Comparison of ENCODE assay signal across 8 cellular contexts in genomic region chr11:65497141-65498041, GRCh38. TPM values are rescaled to one million over a fixed set of nuclear protein-coding genes. Genes with fewer than 3 reads are reported as not detected.
DNase-seq lines count a peak whose midpoint lies in the region; ATAC-seq and TF ChIP-seq lines count a peak whose summit lies in the region.

No MANE protein-coding gene starts in this region.

- peak overlapping the region; percentile 24 for H3K4me3 ChIP-seq in HL-60 (replicated peaks; ENCODE audit: insufficient read depth, low read length)

- H3K4me1 Mint-ChIP-seq in CD4-positive, alpha-beta T cell (ENCODE audit: low read depth): peaks cover 28% of the 10 kb centered on the region
- peaks cover 38% of the 10 kb centered on the region for H3K4me1 Mint-ChIP-seq in activated CD4-positive, alpha-beta memory T cell treated with anti-CD3 and anti-CD28 coated beads for 36 hours (ENCODE audit: low read depth)

- CTCF ChIA-PET in CD4-positive, alpha-beta T cell (lab: Charles Lee): interaction anchor here (0.6 to 5.1 kb wide), 11 partner anchors 8 to 115 kb away, joined by 3 to 40 read pairs (median 7); partner anchors contain the start of genes NEAT1 and SLC25A45
- CTCF ChIA-PET in activated CD4-positive, alpha-beta memory T cell treated with anti-CD3 and anti-CD28 coated beads for 36 hours (lab: Charles Lee): interaction anchor here (0.5 to 5.5 kb wide), 12 partner anchors 15 to 525 kb away, joined by 3 to 52 read pairs (median 5); partner anchors contain the start of gene NEAT1

- no peaks in the 10 kb centered on the region for H3K9me3 ChIP-seq in CD4-positive, alpha-beta T cell (ENCODE audit: control insufficient read depth, low read length)

- no peaks in the 10 kb centered on the region for H3K36me3 Mint-ChIP-seq in CD4-positive, alpha-beta T cell (ENCODE audit: low read depth)
- H3K36me3 Mint-ChIP-seq in activated CD4-positive, alpha-beta memory T cell treated with anti-CD3 and anti-CD28 coated beads for 36 hours: peaks cover 4% of the 10 kb centered on the region

- TF ChIP-seq CTCF in CD4-positive, alpha-beta T cell (IDR thresholded peaks at IDR 0.05): no peak
- TF ChIP-seq CTCF in HL-60 (IDR thresholded peaks at IDR 0.05; ENCODE audit: insufficient read depth, low read length): no peak

- H3K27me3 ChIP-seq in CD4-positive, alpha-beta T cell (ENCODE audit: control insufficient read depth, insufficient read depth, low read length): no peaks in the 10 kb centered on the region
- no peaks in the 10 kb centered on the region for H3K27me3 ChIP-seq in HL-60 (ENCODE audit: insufficient read depth, poor library complexity, severe bottlenecking)

- POLR2A ChIA-PET in CD4-positive, alpha-beta T cell (lab: Charles Lee): interaction anchor here (0.5 to 15.9 kb wide), 78 partner anchors 10 to 1915 kb away, joined by 3 to 3042 read pairs (median 6); partner anchors contain the start of genes BATF2, CAPN1, CCDC85B and CDC42EP2
- POLR2A ChIA-PET in activated CD4-positive, alpha-beta memory T cell treated with anti-CD3 and anti-CD28 coated beads for 36 hours (lab: Charles Lee): interaction anchor here (0.5 to 26.8 kb wide), 25 partner anchors 6 to 393 kb away, joined by 3 to 4089 read pairs (median 5); partner anchors contain the start of genes CCDC85B, DPF2, FRMD8 and MALAT1

- peak; percentile 78 for ATAC-seq in CD4-positive, alpha-beta T cell (ENCODE audit: poor library complexity)
- ATAC-seq in GM19463 (IDR thresholded peaks at IDR 0.05; ENCODE audit: unreplicated experiment): peak; percentile 64

- intact Hi-C loops in CD4-positive, alpha-beta T cell (cut with DNase I, micrococcal nuclease): loop anchor here (1.0 to 2.0 kb wide), 7 partner anchors 9 to 75 kb away; partner anchors contain the start of gene NEAT1 (in 1 of the 2)
- intact Hi-C loops in activated CD4-positive, alpha-beta memory T cell treated with anti-CD3 and anti-CD28 coated beads for 36 hours (cut with micrococcal nuclease): loop anchor here (1.0 to 2.0 kb wide), 5 partner anchors 20 to 115 kb away; partner anchors contain the start of gene SLC25A45

- DNase-seq in CD4-positive, alpha-beta T cell: peak; percentile 95 to 99 (median 98)
- DNase-seq in HL-60 (ENCODE audit: low read depth in 1 of 2, low spot score in 1 of 2): peak; percentile 98
- peak; percentile 96 for DNase-seq in NCI-H82 treated with DMSO at 0.1 percent for 48 hours (lab: John Stamatoyannopoulos, UW; ENCODE audit: unreplicated experiment)
- DNase-seq in activated CD4-positive, alpha-beta memory T cell treated with anti-CD3 and anti-CD28 coated beads for 36 hours: peak; percentile 99
- DNase-seq in ecto neural progenitor cell (ENCODE audit: low spot score): peak; percentile 99
- DNase-seq in lung microvascular endothelial cell (ENCODE audit: low read depth in 2 of 2): peak; percentile 99
- peak; percentile 97 to 98 (median 97) for DNase-seq in stimulated activated CD4-positive, alpha-beta T cell treated with anti-CD3 and anti-CD28 coated beads, TNF-alpha, amount 100 ng/mL, for 4 hours (ENCODE audit: low read depth in 3 of 3)

- H3K27ac Mint-ChIP-seq in CD4-positive, alpha-beta T cell: no peak overlapping the region
- H3K27ac Mint-ChIP-seq in activated CD4-positive, alpha-beta memory T cell treated with anti-CD3 and anti-CD28 coated beads for 36 hours: no peak overlapping the region

- H3K27ac ChIP-seq in CD4-positive, alpha-beta T cell (ENCODE audit: low read depth, low read length): peak overlapping the region; percentile 96
- H3K27ac ChIP-seq in HL-60 (replicated peaks): peak overlapping the region; percentile 100

- no peaks in the 10 kb centered on the region for H3K27me3 Mint-ChIP-seq in CD4-positive, alpha-beta T cell
- H3K27me3 Mint-ChIP-seq in activated CD4-positive, alpha-beta memory T cell treated with anti-CD3 and anti-CD28 coated beads for 36 hours: peaks cover 10% of the 10 kb centered on the region

- no peak overlapping the region for H3K4me3 Mint-ChIP-seq in CD4-positive, alpha-beta T cell
- no peak overlapping the region for H3K4me3 Mint-ChIP-seq in activated CD4-positive, alpha-beta memory T cell treated with anti-CD3 and anti-CD28 coated beads for 36 hours

- no peaks in the 10 kb centered on the region for H3K9me3 Mint-ChIP-seq in CD4-positive, alpha-beta T cell
- H3K9me3 Mint-ChIP-seq in activated CD4-positive, alpha-beta memory T cell treated with anti-CD3 and anti-CD28 coated beads for 36 hours: no peaks in the 10 kb centered on the region

RNA-seq across cellular contexts. Expression of gene MALAT1, which starts 1.5 kb away (rescaled TPM):
- total RNA-seq in CD4-positive, alpha-beta T cell: over 10,000 TPM; 31,509 to 32,316 TPM
- total RNA-seq in activated CD4-positive, alpha-beta memory T cell treated with anti-CD3 and anti-CD28 coated beads for 36 hours: 1,000 to 10,000 TPM; 8,046 to 8,888 TPM
- 1,818 and 2,739 TPM in 2 replicates for total RNA-seq in lung microvascular endothelial cell

RNA-seq across cellular contexts. Expression of gene SCYL1, which starts 27.5 kb away (rescaled TPM):
- total RNA-seq in CD4-positive, alpha-beta T cell: 10 to 100 TPM; 57.4 to 60.7 TPM
- total RNA-seq in activated CD4-positive, alpha-beta memory T cell treated with anti-CD3 and anti-CD28 coated beads for 36 hours: 10 to 100 TPM; 67.8 to 69.8 TPM
- total RNA-seq in lung microvascular endothelial cell: 36.6 and 46.6 TPM in 2 replicates

Comparison
In these comparisons a context has a peak if more than half of its experiments do, and no peak if none do; other contexts are left out.
1. Peak in every context shown above with its lines: DNase-seq, ATAC-seq, H3K4me3 ChIP-seq and H3K27ac ChIP-seq.